In genomic region chr4:161585011-161585410, GRCh38 we compare ENCODE assay signal across 24 cellular contexts.
"Had no signal": no experiment of that assay in that cellular context is flagged by ENCODE, and none has a peak within 500 bp of the region (broad histone marks: within the 10 kb centered on the region; RNA-seq: fewer than 3 reads in every experiment).

No MANE protein-coding gene starts in this region.

- H3K9me3 Mint-ChIP-seq: activated CD4-positive, alpha-beta T cell treated with anti-CD3 and anti-CD28 coated beads, Interleukin-2, amount 10 ng/mL, durations not matched to agents 24 days and 14 days had no signal

- H3K36me3 Mint-ChIP-seq: activated CD8-positive, alpha-beta memory T cell treated with anti-CD3 and anti-CD28 coated beads, Interleukin-2, amount 10 ng/mL, durations not matched to agents 7 days and 5 days; activated naive CD4-positive, alpha-beta T cell treated with anti-CD3 and anti-CD28 coated beads, Interleukin-2, amount 50 U/mL, for 24 hours had no signal

- H3K4me3 Mint-ChIP-seq: activated B cell treated with CpG ODN at 0.5 μM for 24 hours; activated CD4-positive, alpha-beta T cell treated with anti-CD3 and anti-CD28 coated beads, Interleukin-2, amount 10 ng/mL, durations not matched to agents 24 days and 14 days; activated CD8-positive, alpha-beta memory T cell treated with anti-CD3 and anti-CD28 coated beads, Interleukin-2, amount 10 ng/mL, durations not matched to agents 7 days and 5 days; activated naive CD4-positive, alpha-beta T cell treated with anti-CD3 and anti-CD28 coated beads, Interleukin-2, amount 50 U/mL, for 24 hours; activated T-cell treated with anti-CD3 and anti-CD28 coated beads, Interleukin-2, amount 50 U/mL, for 24 hours; activated T-helper 1 cell treated with anti-CD3 and anti-CD28 coated beads, Interleukin-12 subunit alpha, Interleukin-12 subunit beta, Interleukin-2, Interleukin-4 antibody, amounts not matched to agents 30 ng/mL and 10 ng/mL and 1 ng/mL, durations not matched to agents 14 hours and 24 hours and 36 hours; T-helper 17 cell had no signal

- ATAC-seq: activated CD8-positive, alpha-beta memory T cell treated with anti-CD3 and anti-CD28 coated beads, Interleukin-2, amount 10 ng/mL, durations not matched to agents 7 days and 5 days; K562; T-helper 17 cell had no signal

- H3K9me3 ChIP-seq: breast epithelium had no signal

- H3K27me3 Mint-ChIP-seq: activated B cell treated with CpG ODN at 0.5 μM for 24 hours; activated CD4-positive, alpha-beta T cell treated with anti-CD3 and anti-CD28 coated beads, Interleukin-2, amount 10 ng/mL, durations not matched to agents 24 days and 14 days; activated CD8-positive, alpha-beta memory T cell treated with anti-CD3 and anti-CD28 coated beads, Interleukin-2, amount 10 ng/mL, durations not matched to agents 7 days and 5 days; activated naive CD4-positive, alpha-beta T cell treated with anti-CD3 and anti-CD28 coated beads, Interleukin-2, amount 50 U/mL, for 24 hours; activated T-cell treated with anti-CD3 and anti-CD28 coated beads, Interleukin-2, amount 50 U/mL, for 24 hours; T-helper 17 cell had no signal

- H3K27ac ChIP-seq: breast epithelium had no signal

- H3K4me1 Mint-ChIP-seq: activated B cell treated with CpG ODN at 0.5 μM for 24 hours; activated CD4-positive, alpha-beta T cell treated with anti-CD3 and anti-CD28 coated beads, Interleukin-2, amount 10 ng/mL, durations not matched to agents 24 days and 14 days; activated CD8-positive, alpha-beta memory T cell treated with anti-CD3 and anti-CD28 coated beads, Interleukin-2, amount 10 ng/mL, durations not matched to agents 7 days and 5 days; activated naive CD4-positive, alpha-beta T cell treated with anti-CD3 and anti-CD28 coated beads, Interleukin-2, amount 50 U/mL, for 24 hours; T-helper 17 cell had no signal

- H3K4me3 ChIP-seq: breast epithelium, K562 had no signal

- H3K27ac Mint-ChIP-seq: activated B cell treated with CpG ODN at 0.5 μM for 24 hours; activated CD4-positive, alpha-beta T cell treated with anti-CD3 and anti-CD28 coated beads, Interleukin-2, amount 10 ng/mL, durations not matched to agents 24 days and 14 days; activated CD8-positive, alpha-beta memory T cell treated with anti-CD3 and anti-CD28 coated beads, Interleukin-2, amount 10 ng/mL, durations not matched to agents 7 days and 5 days; activated naive CD4-positive, alpha-beta T cell treated with anti-CD3 and anti-CD28 coated beads, Interleukin-2, amount 50 U/mL, for 24 hours; activated T-cell treated with anti-CD3 and anti-CD28 coated beads, Interleukin-2, amount 50 U/mL, for 24 hours; activated T-helper 1 cell treated with anti-CD3 and anti-CD28 coated beads, Interleukin-12 subunit alpha, Interleukin-12 subunit beta, Interleukin-2, Interleukin-4 antibody, amounts not matched to agents 30 ng/mL and 10 ng/mL and 1 ng/mL, durations not matched to agents 14 hours and 24 hours and 36 hours; T-helper 17 cell had no signal

- H3K36me3 ChIP-seq: breast epithelium had no signal

- H3K27me3 ChIP-seq: breast epithelium had no signal

- H3K4me1 ChIP-seq: breast epithelium had no signal

- DNase-seq: activated B cell treated with CpG ODN at 0.5 μM for 24 hours; activated CD4-positive, alpha-beta T cell treated with anti-CD3 and anti-CD28 coated beads for 1 hour; activated CD4-positive, alpha-beta T cell treated with anti-CD3 and anti-CD28 coated beads, Interleukin-2, amount 10 ng/mL, durations not matched to agents 24 days and 14 days; activated CD4-positive, alpha-beta T cell treated with anti-CD3 and anti-CD28 coated beads, Interleukin-2, amount 50 U/mL, for 48 hours; activated CD8-positive, alpha-beta memory T cell treated with anti-CD3 and anti-CD28 coated beads, Interleukin-2, amount 10 ng/mL, durations not matched to agents 7 days and 5 days; activated effector memory CD4-positive, alpha-beta T cell treated with Interleukin-2 at 50 U/mL for 16 hours; activated naive CD4-positive, alpha-beta T cell; activated T-cell treated with anti-CD3 and anti-CD28 coated beads, Interleukin-2, amount 50 U/mL, for 24 hours; aorta; Karpas-422; MM.1S; NCI-H1105 treated with DMSO at 0.1 percent for 48 hours; NCI-H1436 treated with DMSO at 0.1 percent for 48 hours; NCI-H1930; NCI-H2171 treated with DMSO at 0.1 percent for 48 hours; NCI-H446; NCI-H524; SIG-M5; T-helper 17 cell; T-helper 9 cell had no signal
